1 cellular context compared by ENCODE assay signal in the genomic region with DNA sequence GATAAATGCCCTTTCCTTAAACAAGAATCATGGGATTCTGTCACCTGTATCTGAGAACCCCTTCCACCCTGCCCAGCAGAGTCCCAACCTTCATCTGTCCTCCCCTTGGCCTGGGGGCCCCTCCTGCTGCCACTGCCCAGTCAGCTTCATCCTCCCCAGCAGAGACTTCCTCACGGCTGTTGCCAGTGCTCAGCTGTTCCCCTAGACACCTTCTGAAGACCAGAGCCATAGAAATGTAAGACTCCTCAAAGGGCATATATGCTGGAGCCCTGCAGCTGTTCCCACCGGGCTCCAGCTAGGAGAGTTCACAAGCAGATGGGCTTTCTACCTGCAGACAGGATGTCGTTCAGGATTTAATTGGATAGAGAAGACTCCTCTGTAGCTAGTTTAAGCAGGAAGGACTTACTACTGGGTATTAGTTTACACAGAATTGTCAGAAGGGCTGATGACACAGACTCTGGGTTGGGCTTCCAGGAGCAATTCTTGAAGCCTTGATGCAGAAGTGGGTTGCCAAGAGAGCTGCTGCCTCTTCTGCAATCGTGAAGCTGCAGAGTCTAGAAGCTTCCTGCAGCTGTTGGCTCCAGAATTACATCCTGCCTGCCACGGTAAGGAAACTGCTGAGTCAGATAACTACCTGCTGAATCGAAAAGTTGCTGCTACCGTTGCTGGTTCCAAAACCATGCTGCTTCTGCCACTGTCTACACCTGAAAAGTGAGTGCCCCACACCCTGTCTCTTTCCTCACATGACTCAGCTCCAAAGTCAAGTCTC.
TF ChIP-seq lines count a peak whose summit lies in the region.

No MANE protein-coding gene starts in this region.

TF ChIP-seq in HepG2, 621 proteins besides CTCF, POLR2A, EP300 and RAD21 (continued from another document):
- TF ChIP-seq, protein P1, sequence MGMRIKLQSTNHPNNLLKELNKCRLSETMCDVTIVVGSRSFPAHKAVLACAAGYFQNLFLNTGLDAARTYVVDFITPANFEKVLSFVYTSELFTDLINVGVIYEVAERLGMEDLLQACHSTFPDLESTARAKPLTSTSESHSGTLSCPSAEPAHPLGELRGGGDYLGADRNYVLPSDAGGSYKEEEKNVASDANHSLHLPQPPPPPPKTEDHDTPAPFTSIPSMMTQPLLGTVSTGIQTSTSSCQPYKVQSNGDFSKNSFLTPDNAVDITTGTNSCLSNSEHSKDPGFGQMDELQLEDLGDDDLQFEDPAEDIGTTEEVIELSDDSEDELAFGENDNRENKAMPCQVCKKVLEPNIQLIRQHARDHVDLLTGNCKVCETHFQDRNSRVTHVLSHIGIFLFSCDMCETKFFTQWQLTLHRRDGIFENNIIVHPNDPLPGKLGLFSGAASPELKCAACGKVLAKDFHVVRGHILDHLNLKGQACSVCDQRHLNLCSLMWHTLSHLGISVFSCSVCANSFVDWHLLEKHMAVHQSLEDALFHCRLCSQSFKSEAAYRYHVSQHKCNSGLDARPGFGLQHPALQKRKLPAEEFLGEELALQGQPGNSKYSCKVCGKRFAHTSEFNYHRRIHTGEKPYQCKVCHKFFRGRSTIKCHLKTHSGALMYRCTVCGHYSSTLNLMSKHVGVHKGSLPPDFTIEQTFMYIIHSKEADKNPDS (CRISPR knock-in tag; IDR thresholded peaks at IDR 0.05): no peak
TF ChIP-seq in HepG2: peak in this region for 2.
